Comparison of ENCODE assay signal across 30 cellular contexts in the genomic region with DNA sequence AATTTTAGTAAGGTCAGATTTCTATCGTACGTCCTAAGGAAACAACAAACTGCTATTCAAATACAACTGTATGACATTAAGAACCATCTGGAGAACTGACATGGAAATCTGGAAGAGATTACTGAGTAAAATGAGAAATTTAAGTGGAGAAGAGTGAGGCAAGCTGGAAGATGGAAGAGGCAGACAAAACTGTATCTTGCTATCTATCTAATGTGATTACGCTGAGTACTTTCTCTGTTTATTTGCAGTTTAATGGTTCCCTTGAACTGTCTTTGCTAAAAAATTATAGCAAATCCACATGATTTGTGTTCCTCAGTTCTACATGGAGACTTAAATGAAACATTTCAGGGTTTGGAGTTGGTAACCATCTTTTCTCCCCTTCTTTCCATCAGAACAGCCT.
"Had no signal": no experiment of that assay in that cellular context is flagged by ENCODE, and none has a peak within 500 bp of the region (broad histone marks: within the 10 kb centered on the region; RNA-seq: fewer than 3 reads in every experiment).

No MANE protein-coding gene starts in this region.

- ATAC-seq: activated CD8-positive, alpha-beta T cell treated with anti-CD3 and anti-CD28 coated beads, Interleukin-2, amount 10 ng/mL, durations not matched to agents 7 days and 5 days had no signal

- H3K9me3 Mint-ChIP-seq: activated CD4-positive, alpha-beta T cell treated with anti-CD3 and anti-CD28 coated beads, Interleukin-2, amount 10 ng/mL, durations not matched to agents 24 days and 14 days; activated naive CD4-positive, alpha-beta T cell treated with anti-CD3 and anti-CD28 coated beads, Interleukin-2, amount 50 U/mL, for 24 hours had no signal

- DNase-seq: activated CD4-positive, alpha-beta T cell treated with anti-CD3 and anti-CD28 coated beads, Interleukin-2, amount 10 ng/mL, durations not matched to agents 24 days and 14 days; activated CD4-positive, alpha-beta T cell treated with anti-CD3 and anti-CD28 coated beads, Interleukin-2, amount 50 U/mL, for 48 hours; activated CD8-positive, alpha-beta T cell treated with anti-CD3 and anti-CD28 coated beads, Interleukin-2, amount 10 ng/mL, durations not matched to agents 7 days and 5 days; activated gamma-delta T cell; activated naive CD4-positive, alpha-beta T cell treated with Interleukin-2 at 50 U/mL for 16 hours; activated naive CD8-positive, alpha-beta T cell treated with anti-CD3 and anti-CD28 coated beads, Interleukin-2, amount 10 ng/mL, durations not matched to agents 7 days and 5 days; activated T-cell treated with anti-CD3 and anti-CD28 coated beads, Interleukin-2, amount 50 U/mL, for 24 hours; amygdala; colonic mucosa; Kasumi-1; MG63; NCI-H1048; NCI-H1105 treated with DMSO at 0.1 percent for 48 hours; NCI-H1436; NCI-H1694; NCI-H1930; NCI-H2081 treated with DMSO at 0.1 percent for 48 hours; NCI-H345; NCI-H524 treated with DMSO at 0.1 percent for 48 hours; NCI-H774; Peyer's patch; RPMI8226; SHP77 treated with DMSO at 0.1 percent for 48 hours; T1000 had no signal

- H3K27me3 Mint-ChIP-seq: activated CD4-positive, alpha-beta T cell treated with anti-CD3 and anti-CD28 coated beads, Interleukin-2, amount 10 ng/mL, durations not matched to agents 24 days and 14 days; activated naive CD4-positive, alpha-beta T cell treated with anti-CD3 and anti-CD28 coated beads, Interleukin-2, amount 50 U/mL, for 24 hours; activated naive CD8-positive, alpha-beta T cell treated with anti-CD3 and anti-CD28 coated beads, Interleukin-2, amount 10 ng/mL, durations not matched to agents 7 days and 5 days; activated T-cell treated with anti-CD3 and anti-CD28 coated beads, Interleukin-2, amount 50 U/mL, for 24 hours; central memory CD8-positive, alpha-beta T cell had no signal

- H3K4me1 ChIP-seq: ascending aorta, colonic mucosa, Peyer's patch, SJSA1 had no signal

- H3K27ac Mint-ChIP-seq: activated CD4-positive, alpha-beta T cell treated with anti-CD3 and anti-CD28 coated beads, Interleukin-2, amount 10 ng/mL, durations not matched to agents 24 days and 14 days; activated CD8-positive, alpha-beta T cell treated with anti-CD3 and anti-CD28 coated beads, Interleukin-2, amount 10 ng/mL, durations not matched to agents 7 days and 5 days; activated naive CD4-positive, alpha-beta T cell treated with anti-CD3 and anti-CD28 coated beads, Interleukin-2, amount 50 U/mL, for 24 hours; activated naive CD8-positive, alpha-beta T cell treated with anti-CD3 and anti-CD28 coated beads, Interleukin-2, amount 10 ng/mL, durations not matched to agents 7 days and 5 days; activated T-cell treated with anti-CD3 and anti-CD28 coated beads, Interleukin-2, amount 50 U/mL, for 24 hours; activated T-helper 2 cell treated with anti-CD3 and anti-CD28 coated beads, Interferon-gamma antibody, Interleukin-2, Interleukin-4, amounts not matched to agents 10 μg/mL and 5 μg/mL and 100 μg/mL, durations not matched to agents 14 hours and 24 hours and 36 hours had no signal

- H3K4me3 Mint-ChIP-seq: activated CD4-positive, alpha-beta T cell treated with anti-CD3 and anti-CD28 coated beads, Interleukin-2, amount 10 ng/mL, durations not matched to agents 24 days and 14 days; activated CD8-positive, alpha-beta T cell treated with anti-CD3 and anti-CD28 coated beads, Interleukin-2, amount 10 ng/mL, durations not matched to agents 7 days and 5 days; activated naive CD4-positive, alpha-beta T cell treated with anti-CD3 and anti-CD28 coated beads, Interleukin-2, amount 50 U/mL, for 24 hours; activated naive CD8-positive, alpha-beta T cell treated with anti-CD3 and anti-CD28 coated beads, Interleukin-2, amount 10 ng/mL, durations not matched to agents 7 days and 5 days; activated T-cell treated with anti-CD3 and anti-CD28 coated beads, Interleukin-2, amount 50 U/mL, for 24 hours; central memory CD8-positive, alpha-beta T cell had no signal

- H3K9me3 ChIP-seq: ascending aorta, colonic mucosa, MG63, Peyer's patch had no signal

- H3K4me1 Mint-ChIP-seq: activated CD4-positive, alpha-beta T cell treated with anti-CD3 and anti-CD28 coated beads, Interleukin-2, amount 10 ng/mL, durations not matched to agents 24 days and 14 days; activated naive CD4-positive, alpha-beta T cell treated with anti-CD3 and anti-CD28 coated beads, Interleukin-2, amount 50 U/mL, for 24 hours; activated naive CD8-positive, alpha-beta T cell treated with anti-CD3 and anti-CD28 coated beads, Interleukin-2, amount 10 ng/mL, durations not matched to agents 7 days and 5 days; central memory CD8-positive, alpha-beta T cell had no signal

- H3K27me3 ChIP-seq: ascending aorta, cardiac muscle cell, colonic mucosa, MG63, Peyer's patch, SJSA1 had no signal

- H3K27ac ChIP-seq: ascending aorta, cardiac muscle cell, colonic mucosa, Peyer's patch, SJSA1 had no signal

- H3K36me3 Mint-ChIP-seq: activated naive CD4-positive, alpha-beta T cell treated with anti-CD3 and anti-CD28 coated beads, Interleukin-2, amount 50 U/mL, for 24 hours; activated naive CD8-positive, alpha-beta T cell treated with anti-CD3 and anti-CD28 coated beads, Interleukin-2, amount 10 ng/mL, durations not matched to agents 7 days and 5 days had no signal

- H3K36me3 ChIP-seq: ascending aorta, cardiac muscle cell, colonic mucosa, MG63, Peyer's patch, SJSA1 had no signal

- H3K4me3 ChIP-seq: ascending aorta, cardiac muscle cell, colonic mucosa, MG63, Peyer's patch, SJSA1 had no signal
